In genomic region chr6:46842252-46842846, GRCh38 we compare ENCODE assay signal across 14 cellular contexts. TPM values are rescaled to one million over a fixed set of nuclear protein-coding genes. Genes with fewer than 3 reads are reported as not detected.
"Had no signal": no experiment of that assay in that cellular context is flagged by ENCODE, and none has a peak within 500 bp of the region (broad histone marks: within the 10 kb centered on the region; RNA-seq: fewer than 3 reads in every experiment).

No MANE protein-coding gene starts in this region.

RNA-seq across cellular contexts. Expression of gene MEP1A, which starts 49.2 kb away (rescaled TPM):
- total RNA-seq: kidney epithelial cell; left cardiac atrium; left lobe of liver; left lung; left ventricle myocardium inferior; left ventricle myocardium superior; lower leg skin; lung microvascular endothelial cell; mesothelial cell of epicardium; mononuclear cell; mucosa of gallbladder; myocyte; naive thymus-derived CD4-positive, alpha-beta T cell had no signal
- polyA plus RNA-seq: immature natural killer cell; naive thymus-derived CD4-positive, alpha-beta T cell had no signal
